8 cellular contexts compared by ENCODE assay signal in genomic region chr20:63896136-63896890, GRCh38. TPM values are rescaled to one million over a fixed set of nuclear protein-coding genes. Genes with fewer than 3 reads are reported as not detected.
DNase-seq lines count a peak whose midpoint lies in the region; FAIRE-seq and TF ChIP-seq lines count a peak whose summit lies in the region.

No MANE protein-coding gene starts in this region.

- CTCF ChIA-PET in SK-N-SH (lab: Yijun Ruan, JAX) = interaction anchor here (0.9 to 2.2 kb wide), 7 partner anchors 12 to 358 kb away, joined by 3 to 7 read pairs (median 3); partner anchors contain the start of gene PRPF6

- H3K27ac ChIP-seq in SK-N-SH (ENCODE audit: low read depth in 2 of 2, low read length in 1 of 2) = peak overlapping the region in 1 of 2 experiments; percentile 28; a peak in 1 of 4 replicates
- peak overlapping the region; percentile 5 to 66 for H3K27ac ChIP-seq in kidney (ENCODE audit: low read depth in 2 of 2, low read length in 2 of 2)

- H3F3A ChIP-seq in SK-N-SH (replicated peaks; ENCODE audit: insufficient read depth) = peaks cover 25% of the 10 kb centered on the region

- TF ChIP-seq RAD21 in SK-N-SH (IDR thresholded peaks at IDR 0.05; ENCODE audit: low read length) = no peak

- H3K79me2 ChIP-seq in SK-N-SH (ENCODE audit: insufficient read depth) = peaks cover 60% of the 10 kb centered on the region

- no peaks in the 10 kb centered on the region for H3K9me2 ChIP-seq in SK-N-SH

- peak; percentile 75 for DNase-seq in GM10266 (ENCODE audit: extremely low spot score)
- no peak for DNase-seq in Jurkat, Clone E6-1 (ENCODE audit: low read depth, low spot score)
- no peak for DNase-seq in SK-N-SH
- DNase-seq in bronchial epithelial cell (ENCODE audit: low read depth) = peak; percentile 31
- no peak for DNase-seq in kidney
- peak; percentile 39 to 42 for DNase-seq in stimulated activated CD4-positive, alpha-beta T cell treated with anti-CD3 and anti-CD28 coated beads, Interleukin-2, amount 100 ng/mL, for 24 hours
- DNase-seq in activated CD4-positive, CD25-positive, alpha-beta regulatory T cell (lab: John Stamatoyannopoulos, UW) = no peak
- DNase-seq in NCI-H1694 treated with DMSO at 0.1 percent for 48 hours (lab: John Stamatoyannopoulos, UW) = no peak

- TF ChIP-seq CTCF in GM10266 (IDR thresholded peaks at IDR 0.05; ENCODE audit: control insufficient read depth, insufficient read depth, low read depth, missing control alignments) (no peak), SK-N-SH (IDR thresholded peaks at IDR 0.05) (no peak), bronchial epithelial cell (IDR thresholded peaks at IDR 0.05; ENCODE audit: insufficient read depth, low read length, severe bottlenecking) (no peak), kidney (IDR thresholded peaks at IDR 0.05; ENCODE audit: borderline replicate concordance, extremely low read depth, insufficient read depth) (no peak)

- POLR2A ChIA-PET in SK-N-SH (lab: Yijun Ruan, JAX) = no interaction called here

- WGBS in SK-N-SH (ENCODE audit: low lambda C conversion rate) = 51% methylated on average over 15 of the region's 15 CpGs

- no peaks in the 10 kb centered on the region for H3K27me3 ChIP-seq in SK-N-SH (ENCODE audit: insufficient read depth)
- no peaks in the 10 kb centered on the region for H3K27me3 ChIP-seq in bronchial epithelial cell (ENCODE audit: control insufficient read depth, insufficient read depth, low read length)

- FAIRE-seq in bronchial epithelial cell (lab: Jason Lieb, UNC) (no peak), kidney (lab: Jason Lieb, UNC) (no peak)

- peaks cover 65% of the 10 kb centered on the region for H4K20me1 ChIP-seq in SK-N-SH (ENCODE audit: insufficient read depth)

- H3K4me2 ChIP-seq in SK-N-SH = peak overlapping the region; percentile 83

- H3K4me3 ChIP-seq in Jurkat, Clone E6-1 (ENCODE audit: low read length) = peak overlapping the region; percentile 77
- H3K4me3 ChIP-seq in SK-N-SH (ENCODE audit: low read depth in 2 of 2, low read length in 1 of 2) (peak overlapping the region; percentile 54 to 68), bronchial epithelial cell (ENCODE audit: low read depth, low read length) (peak overlapping the region; percentile 58), kidney (ENCODE audit: low read length in 2 of 2) (peak overlapping the region; percentile 64 to 69)

- H3K36me3 ChIP-seq in SK-N-SH (replicated peaks in 1 of 2; ENCODE audit: control insufficient read depth in 1 of 2, insufficient read depth in 2 of 2, low read length in 1 of 2) (peaks cover 0 to 2% of the 10 kb centered on the region in 2 experiments), bronchial epithelial cell (ENCODE audit: control insufficient read depth, insufficient read depth, low read length) (peaks cover 14% of the 10 kb centered on the region), kidney (ENCODE audit: control insufficient read depth in 1 of 2, insufficient read depth in 2 of 2, low read length in 2 of 2) (peaks cover 0 to 6% of the 10 kb centered on the region in 2 donors)

- H3K9ac ChIP-seq in SK-N-SH (peak overlapping the region; percentile 69), kidney (ENCODE audit: low read length in 2 of 2) (peak overlapping the region; percentile 53 to 85)

- H2AFZ ChIP-seq in SK-N-SH (ENCODE audit: low read depth) = no peak overlapping the region; the same call in 1 of the 2 replicates

- peaks cover 7 to 15% of the 10 kb centered on the region in 2 experiments; a peak in 3 of 4 replicates for H3K4me1 ChIP-seq in SK-N-SH (ENCODE audit: control insufficient read depth in 1 of 2, insufficient read depth in 2 of 2, low read depth in 1 of 2, low read length in 1 of 2)
- H3K4me1 ChIP-seq in kidney (ENCODE audit: control insufficient read depth in 1 of 2, insufficient read depth in 1 of 2, low read depth in 1 of 2, low read length in 2 of 2) = peaks cover 0 to 18% of the 10 kb centered on the region in 2 donors

- H3K9me3 ChIP-seq in SK-N-SH (no peaks in the 10 kb centered on the region), kidney (ENCODE audit: control insufficient read depth in 1 of 2, low read length in 2 of 2) (no peaks in the 10 kb centered on the region)

- intact Hi-C loops in kidney (cut with DNase I) = no loop called here

- no peak for TF ChIP-seq EP300 in SK-N-SH (IDR thresholded peaks at IDR 0.05; ENCODE audit: borderline replicate concordance in 1 of 2, low read depth in 1 of 2, low read length in 1 of 2)

TF ChIP-seq in SK-N-SH, 30 proteins besides CTCF, POLR2A, EP300 and RAD21:
- TF ChIP-seq ZBTB33 (IDR thresholded peaks at IDR 0.05; ENCODE audit: borderline replicate concordance, low read depth) = no peak
- no peak for TF ChIP-seq TAF1 (IDR thresholded peaks at IDR 0.05; ENCODE audit: borderline replicate concordance, low read depth, low read length)
- TF ChIP-seq TEAD4 (IDR thresholded peaks at IDR 0.05; ENCODE audit: borderline replicate concordance, insufficient read depth) = no peak
- no peak for TF ChIP-seq USF1 (IDR thresholded peaks at IDR 0.05; ENCODE audit: borderline replicate concordance, low read depth)
- no peak for TF ChIP-seq JUND (IDR thresholded peaks at IDR 0.05)
- no peak for TF ChIP-seq POLR2AphosphoS5 (IDR thresholded peaks at IDR 0.05; ENCODE audit: low read depth, low read length)

RNA-seq across cellular contexts. Expression of gene DNAJC5, which starts 1.4 kb away (rescaled TPM):
- 25.3 TPM for polyA plus RNA-seq in Jurkat, Clone E6-1 (2012; ENCODE audit: insufficient read depth, insufficient read length)
- polyA plus RNA-seq in SK-N-SH (2012; rRNA removed) = 24.2 and 26.2 TPM in 2 replicates
- 13.7 and 19.3 TPM in 2 replicates for polyA plus RNA-seq in SK-N-SH (2012; cell fraction: cytosol; rRNA removed)
- polyA plus RNA-seq in SK-N-SH (2012; cell fraction: nucleus; rRNA removed) = 25.6 and 26.2 TPM in 2 replicates
- total RNA-seq in bronchial epithelial cell = 120 and 121 TPM in 2 replicates
- total RNA-seq in kidney = 52.3 TPM
- polyA plus RNA-seq in kidney (ENCODE audit: insufficient read depth, low read depth, low replicate concordance) = 24.4 TPM

RNA-seq across cellular contexts. Expression of gene TPD52L2, which starts 31.2 kb away (rescaled TPM):
- 61.2 TPM for polyA plus RNA-seq in Jurkat, Clone E6-1 (2012; ENCODE audit: insufficient read depth, insufficient read length)
- 137 and 161 TPM in 2 replicates for polyA plus RNA-seq in SK-N-SH (2012; rRNA removed)
- polyA plus RNA-seq in SK-N-SH (2012; cell fraction: cytosol; rRNA removed) = 108 and 143 TPM in 2 replicates
- 139 and 148 TPM in 2 replicates for polyA plus RNA-seq in SK-N-SH (2012; cell fraction: nucleus; rRNA removed)
- total RNA-seq in bronchial epithelial cell = 172 and 184 TPM in 2 replicates
- total RNA-seq in kidney = 78.0 TPM
- polyA plus RNA-seq in kidney (ENCODE audit: insufficient read depth, low read depth, low replicate concordance) = 73.1 TPM

RNA-seq across cellular contexts. Expression of gene ABHD16B, which starts 35.0 kb away (rescaled TPM):
- polyA plus RNA-seq in Jurkat, Clone E6-1 (2012; ENCODE audit: insufficient read depth, insufficient read length) = not detected
- polyA plus RNA-seq in SK-N-SH (2012; rRNA removed) (not detected in 2 replicates), kidney (ENCODE audit: insufficient read depth, low read depth, low replicate concordance) (not detected)
- polyA plus RNA-seq in SK-N-SH (2012; cell fraction: cytosol; rRNA removed) = not detected in 2 replicates
- not detected in 2 replicates for polyA plus RNA-seq in SK-N-SH (2012; cell fraction: nucleus; rRNA removed)
- total RNA-seq in bronchial epithelial cell (not detected in 2 replicates), kidney (not detected)

RNA-seq across cellular contexts. Expression of gene UCKL1, which starts 59.9 kb away (rescaled TPM):
- polyA plus RNA-seq in Jurkat, Clone E6-1 (2012; ENCODE audit: insufficient read depth, insufficient read length) = 60.8 TPM
- polyA plus RNA-seq in SK-N-SH (2012; rRNA removed) (70.3 and 71.6 TPM in 2 replicates), kidney (ENCODE audit: insufficient read depth, low read depth, low replicate concordance) (39.3 TPM)
- 25.9 and 43.7 TPM in 2 replicates for polyA plus RNA-seq in SK-N-SH (2012; cell fraction: cytosol; rRNA removed)
- polyA plus RNA-seq in SK-N-SH (2012; cell fraction: nucleus; rRNA removed) = 214 and 226 TPM in 2 replicates
- total RNA-seq in bronchial epithelial cell (16.8 and 19.0 TPM in 2 replicates), kidney (39.8 TPM)

Comparison
In these comparisons a context has a peak if more than half of its experiments do, and no peak if none do; other contexts are left out.
1. DNase-seq: peak in GM10266 (single experiment), bronchial epithelial cell (single experiment) and stimulated activated CD4-positive, alpha-beta T cell treated with anti-CD3 and anti-CD28 coated beads, Interleukin-2, amount 100 ng/mL, for 24 hours (2 of 2); none in Jurkat, Clone E6-1 (single experiment), SK-N-SH (single experiment), kidney (single experiment), activated CD4-positive, CD25-positive, alpha-beta regulatory T cell (0 of 4) and NCI-H1694 treated with DMSO at 0.1 percent for 48 hours (single experiment).
2. Peak in every context shown above with its lines, with median percentiles within 50 percentile points of each other: H3K4me3 ChIP-seq.